Comparison of ENCODE assay signal across 8 cellular contexts in the genomic region with DNA sequence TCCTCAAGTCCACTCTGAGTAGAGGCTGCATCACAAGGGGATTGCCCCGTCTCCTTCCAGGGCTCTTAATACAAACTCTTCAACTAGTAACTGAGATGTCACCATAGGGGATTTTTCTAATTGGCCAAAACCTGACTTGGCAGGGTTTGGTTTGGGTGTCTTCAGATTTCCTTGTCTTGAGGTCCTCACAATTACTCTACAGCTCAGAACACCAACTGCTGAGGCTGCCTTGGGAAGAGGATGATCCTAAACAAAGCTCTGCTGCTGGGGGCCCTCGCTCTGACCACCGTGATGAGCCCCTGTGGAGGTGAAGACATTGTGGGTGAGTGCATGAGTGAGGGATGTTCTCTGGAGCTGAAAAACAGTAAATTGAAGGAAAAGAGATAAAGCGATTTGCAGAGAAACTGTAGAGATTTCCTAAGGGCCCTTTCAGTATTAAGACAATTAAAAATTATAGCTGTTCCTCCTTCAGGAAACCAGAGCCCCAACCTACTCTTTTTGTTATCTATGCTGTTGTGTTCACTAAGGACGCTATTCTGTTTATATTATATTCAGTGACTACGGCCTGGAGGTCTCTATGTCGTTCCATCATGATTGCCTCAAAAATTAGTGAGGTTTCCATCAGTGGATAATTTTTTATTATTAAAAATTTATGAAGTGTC. TPM values are rescaled to one million over a fixed set of nuclear protein-coding genes. Genes with fewer than 3 reads are reported as not detected.
A peak's percentile ranks its signal among the peaks of the same experiment; 100 is the strongest.
DNase-seq lines count a peak whose midpoint lies in the region; ATAC-seq and TF ChIP-seq lines count a peak whose summit lies in the region.

TSS of gene HLA-DQA1 (plus strand) at position 188 of the 662 bp plus-strand sequence. CDS start at position 241, 53 bp downstream.

- no peak for TF ChIP-seq CTCF in progenitor cell of endocrine pancreas (IDR thresholded peaks at IDR 0.05; ENCODE audit: unreplicated experiment)

- no peak within 1 kb of the TSS for H3K9ac ChIP-seq in mesendoderm (ENCODE audit: low read length)

- no peak within 1 kb of the TSS for H4K5ac ChIP-seq in mesendoderm (ENCODE audit: low read length)

- no peak within 1 kb of the TSS for H2AK5ac ChIP-seq in mesendoderm (ENCODE audit: low read length)

- no peaks in the 10 kb centered on the region for H3K27me3 ChIP-seq in CD4-positive, CD25-positive, alpha-beta regulatory T cell (ENCODE audit: control insufficient read depth, insufficient read depth, low read length)
- no peaks in the 10 kb centered on the region for H3K27me3 ChIP-seq in mesendoderm (ENCODE audit: insufficient read depth, low read length, poor library complexity)

- H3K4me1 Mint-ChIP-seq in CD4-positive, CD25-positive, alpha-beta regulatory T cell: peaks cover 9 to 63% (median 29%) of the 10 kb centered on the region in 4 donors
- H3K4me1 Mint-ChIP-seq in progenitor cell of endocrine pancreas (ENCODE audit: low read depth): no peaks in the 10 kb centered on the region

- no peak within 1 kb of the TSS for H3K4ac ChIP-seq in mesendoderm (ENCODE audit: low read depth, low read length)

- DNase-seq in CD4-positive, CD25-positive, alpha-beta regulatory T cell: peak; percentile 22 to 74 (median 42)
- no peak for DNase-seq in left cardiac atrium
- no peak for DNase-seq in SHP77 treated with DMSO at 0.1 percent for 48 hours (lab: John Stamatoyannopoulos, UW)
- no peak for DNase-seq in activated naive CD4-positive, alpha-beta T cell treated with Interleukin-2 at 50 U/mL for 16 hours
- DNase-seq in progenitor cell of endocrine pancreas (ENCODE audit: low spot score, unreplicated experiment): no peak
- no peak for DNase-seq in mesendoderm

- H3K27ac ChIP-seq in CD4-positive, CD25-positive, alpha-beta regulatory T cell (ENCODE audit: insufficient read depth, low read length, poor library complexity, severe bottlenecking): peak within 1 kb of the TSS; percentile 57
- H3K27ac ChIP-seq in mesendoderm (ENCODE audit: low read depth, low read length): no peak within 1 kb of the TSS

- peak; percentile 57 to 75 for ATAC-seq in CD4-positive, CD25-positive, alpha-beta regulatory T cell (ENCODE audit: low read depth in 2 of 2)
- peak; percentile 78 for ATAC-seq in GM19351 (IDR thresholded peaks at IDR 0.05; ENCODE audit: unreplicated experiment)
- ATAC-seq in HG03432 (IDR thresholded peaks at IDR 0.05; ENCODE audit: unreplicated experiment): peak; percentile 81
- ATAC-seq in left cardiac atrium: peak; percentile 59 to 67

- peak within 1 kb of the TSS; percentile 74 for H3K4me3 ChIP-seq in CD4-positive, CD25-positive, alpha-beta regulatory T cell (ENCODE audit: low read depth, low read length)
- no peak within 1 kb of the TSS for H3K4me3 ChIP-seq in mesendoderm (ENCODE audit: low read length)

- no peak within 1 kb of the TSS for H4K8ac ChIP-seq in mesendoderm (ENCODE audit: low read depth, low read length)

- no peaks in the 10 kb centered on the region for H3K4me1 ChIP-seq in CD4-positive, CD25-positive, alpha-beta regulatory T cell (ENCODE audit: control insufficient read depth, insufficient read depth, low read length, poor library complexity, severe bottlenecking)
- H3K4me1 ChIP-seq in mesendoderm (ENCODE audit: control insufficient read depth, low read depth, low read length): no peaks in the 10 kb centered on the region

- no peaks in the 10 kb centered on the region for H3K27me3 Mint-ChIP-seq in CD4-positive, CD25-positive, alpha-beta regulatory T cell
- H3K27me3 Mint-ChIP-seq in progenitor cell of endocrine pancreas: peaks cover 16% of the 10 kb centered on the region

- H3K79me2 ChIP-seq in mesendoderm (ENCODE audit: control insufficient read depth, insufficient read depth, low read length): no peaks in the 10 kb centered on the region

- H3K18ac ChIP-seq in mesendoderm (ENCODE audit: low read length): no peak within 1 kb of the TSS

- H3K56ac ChIP-seq in mesendoderm (ENCODE audit: low read length): no peak within 1 kb of the TSS

- H2BK15ac ChIP-seq in mesendoderm (replicated peaks; ENCODE audit: low read depth): no peak within 1 kb of the TSS

- no peak within 1 kb of the TSS for H3K4me2 ChIP-seq in mesendoderm (ENCODE audit: low read length)

- H2BK120ac ChIP-seq in mesendoderm (ENCODE audit: low read depth, low read length): no peak within 1 kb of the TSS

- H3K36me3 ChIP-seq in CD4-positive, CD25-positive, alpha-beta regulatory T cell (ENCODE audit: control insufficient read depth, insufficient read depth, low read length): no peaks in the 10 kb centered on the region
- no peaks in the 10 kb centered on the region for H3K36me3 ChIP-seq in mesendoderm (ENCODE audit: control insufficient read depth, insufficient read depth, low read length)

- no peak within 1 kb of the TSS for H2BK5ac ChIP-seq in mesendoderm (ENCODE audit: low read length)

- intact Hi-C loops in left cardiac atrium (cut with DNase I): no loop called here

- peak within 1 kb of the TSS; percentile 62 to 90 (median 87) for H3K27ac Mint-ChIP-seq in CD4-positive, CD25-positive, alpha-beta regulatory T cell
- H3K27ac Mint-ChIP-seq in progenitor cell of endocrine pancreas: no peak within 1 kb of the TSS

- H3K4me3 Mint-ChIP-seq in CD4-positive, CD25-positive, alpha-beta regulatory T cell: peak within 1 kb of the TSS; percentile 72 to 96 (median 84)
- H3K4me3 Mint-ChIP-seq in progenitor cell of endocrine pancreas (ENCODE audit: low read depth): no peak within 1 kb of the TSS

- H3K9me3 Mint-ChIP-seq in CD4-positive, CD25-positive, alpha-beta regulatory T cell: no peaks in the 10 kb centered on the region
- H3K9me3 Mint-ChIP-seq in progenitor cell of endocrine pancreas (ENCODE audit: low read depth): no peaks in the 10 kb centered on the region

- no CpG with 5 or more reads among the region's 7 CpGs for WGBS in mesendoderm (ENCODE audit: extremely low coverage, insufficient coverage, low lambda C conversion rate)

- H3K23ac ChIP-seq in mesendoderm (ENCODE audit: low read length): no peak within 1 kb of the TSS

- H3K79me1 ChIP-seq in mesendoderm (ENCODE audit: low read length): no peaks in the 10 kb centered on the region

- peaks cover 7% of the 10 kb centered on the region for H3K36me3 Mint-ChIP-seq in CD4-positive, CD25-positive, alpha-beta regulatory T cell
- H3K36me3 Mint-ChIP-seq in progenitor cell of endocrine pancreas (ENCODE audit: insufficient read depth): no peaks in the 10 kb centered on the region

- H3K9me3 ChIP-seq in CD4-positive, CD25-positive, alpha-beta regulatory T cell (ENCODE audit: control insufficient read depth in 2 of 2, low read length in 2 of 2): no peaks in the 10 kb centered on the region

RNA-seq across cellular contexts. Expression of gene HLA-DQA1, which starts in this region (rescaled TPM):
- 20.3 TPM for total RNA-seq in CD4-positive, CD25-positive, alpha-beta regulatory T cell
- polyA plus RNA-seq in CD4-positive, CD25-positive, alpha-beta regulatory T cell: 10 to 100 TPM in 3 of 4 donors, 1 to 10 TPM in 1; 4.2 to 86.7 (median 21.8) TPM
- total RNA-seq in left cardiac atrium: 1 to 10 TPM; 7.7 to 8.3 TPM
- total RNA-seq in progenitor cell of endocrine pancreas: not detected in 2 replicates
- 0.07 TPM for polyA plus RNA-seq in mesendoderm (2013, experiment 1 of 2)
- polyA plus RNA-seq in mesendoderm (2013, experiment 2 of 2): not detected

Comparison
In these comparisons a context has a peak if more than half of its experiments do, and no peak if none do; other contexts are left out.
1. DNase-seq: peak in CD4-positive, CD25-positive, alpha-beta regulatory T cell (3 of 3); none in left cardiac atrium (single experiment), SHP77 treated with DMSO at 0.1 percent for 48 hours (single experiment), activated naive CD4-positive, alpha-beta T cell treated with Interleukin-2 at 50 U/mL for 16 hours (single experiment), progenitor cell of endocrine pancreas (single experiment) and mesendoderm (single experiment).
2. Peak in every context shown above with its lines, with median percentiles within 50 percentile points of each other: ATAC-seq.